20 cellular contexts compared by ENCODE assay signal in the genomic region with DNA sequence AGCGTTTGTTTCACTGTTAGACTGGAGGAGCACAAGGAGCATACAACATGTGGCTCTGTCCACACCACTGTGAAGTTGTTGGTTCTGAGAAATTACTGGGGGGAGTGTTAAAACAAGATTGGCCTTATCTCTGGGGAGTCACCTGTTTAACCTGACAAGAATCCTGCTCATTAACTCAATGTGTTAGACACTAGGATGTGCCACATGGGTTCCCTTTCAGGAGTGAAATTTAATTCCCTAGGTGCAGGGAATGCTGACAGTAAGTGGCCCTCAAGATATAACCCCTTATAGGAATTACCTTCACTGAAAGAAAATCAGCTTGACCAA.
"Had no signal": no experiment of that assay in that cellular context is flagged by ENCODE, and none has a peak within 500 bp of the region (broad histone marks: within the 10 kb centered on the region; RNA-seq: fewer than 3 reads in every experiment).

No MANE protein-coding gene starts in this region.

- H2AFZ ChIP-seq: hepatocyte had no signal

- H3K4me3 ChIP-seq: gastroesophageal sphincter, hepatocyte, left lung, right atrium auricular region, thoracic aorta, uterus had no signal

- FAIRE-seq: small intestine had no signal

- H3K27ac Mint-ChIP-seq: dendritic cell treated with granulocyte-macrophage colony-stimulating factor and Interleukin-4, amounts not matched to agents 40 ng/mL and 50 ng/mL, for 4 days; stimulated activated naive CD8-positive, alpha-beta T cell treated with anti-CD3 and anti-CD28 coated beads, Interleukin-15, amount 100 ng/mL, for 72 hours had no signal

- H3K9me3 Mint-ChIP-seq: dendritic cell treated with granulocyte-macrophage colony-stimulating factor and Interleukin-4, amounts not matched to agents 40 ng/mL and 50 ng/mL, for 4 days; nephron; stimulated activated naive CD8-positive, alpha-beta T cell treated with anti-CD3 and anti-CD28 coated beads, Interleukin-15, amount 100 ng/mL, for 72 hours had no signal

- DNase-seq: activated CD4-positive, alpha-beta T cell treated with anti-CD3 and anti-CD28 coated beads for 1 hour; activated CD4-positive, alpha-beta T cell treated with anti-CD3 and anti-CD28 coated beads, Interleukin-2, amount 50 U/mL, for 4 hours; activated naive CD4-positive, alpha-beta T cell treated with Interleukin-2 at 50 U/mL for 16 hours; activated T-cell treated with anti-CD3 and anti-CD28 coated beads for 4 hours; anterior cingulate cortex; brain microvascular endothelial cell; effector memory CD4-positive, alpha-beta T cell; islet precursor cell; left lung; mesenchymal stem cell; nucleus accumbens; small intestine; stimulated activated naive CD8-positive, alpha-beta T cell treated with anti-CD3 and anti-CD28 coated beads, Interleukin-15, amount 100 ng/mL, for 72 hours; uterus had no signal

- H3K9me3 ChIP-seq: gastroesophageal sphincter, left lung, right atrium auricular region, thoracic aorta, uterus had no signal

- H3K4me1 ChIP-seq: uterus had no signal

- H3K4me3 Mint-ChIP-seq: dendritic cell treated with granulocyte-macrophage colony-stimulating factor and Interleukin-4, amounts not matched to agents 40 ng/mL and 50 ng/mL, for 4 days; nephron; stimulated activated naive CD8-positive, alpha-beta T cell treated with anti-CD3 and anti-CD28 coated beads, Interleukin-15, amount 100 ng/mL, for 72 hours had no signal

- ATAC-seq: gastroesophageal sphincter; stimulated activated naive CD8-positive, alpha-beta T cell treated with anti-CD3 and anti-CD28 coated beads, Interleukin-15, amount 100 ng/mL, for 72 hours had no signal

- H3K27me3 ChIP-seq: brain microvascular endothelial cell, gastroesophageal sphincter, hepatocyte, left lung, right atrium auricular region, uterus had no signal

- H3K27ac ChIP-seq: brain microvascular endothelial cell, thoracic aorta had no signal

- H3K36me3 ChIP-seq: right atrium auricular region, uterus had no signal

- H3K27me3 Mint-ChIP-seq: dendritic cell treated with granulocyte-macrophage colony-stimulating factor and Interleukin-4, amounts not matched to agents 40 ng/mL and 50 ng/mL, for 4 days had no signal
